In genomic region chr12:112977641-112978040, GRCh38 we compare ENCODE assay signal across 9 cellular contexts. TPM values are rescaled to one million over a fixed set of nuclear protein-coding genes. Genes with fewer than 3 reads are reported as not detected.
DNase-seq lines count a peak whose midpoint lies in the region; ATAC-seq and TF ChIP-seq lines count a peak whose summit lies in the region.
"Had no signal": no experiment of that assay in that cellular context is flagged by ENCODE, and none has a peak within 500 bp of the region (broad histone marks: within the 10 kb centered on the region; RNA-seq: fewer than 3 reads in every experiment).

No MANE protein-coding gene starts in this region.

- H3K9ac ChIP-seq in skeletal muscle satellite cell (ENCODE audit: low read depth, low read length): no peak overlapping the region

- H3K9me3 ChIP-seq in RWPE2 (ENCODE audit: severe bottlenecking): no peaks in the 10 kb centered on the region
- H3K9me3 ChIP-seq in skeletal muscle satellite cell (replicated peaks; ENCODE audit: low read length): no peaks in the 10 kb centered on the region

- H3K27me3 ChIP-seq in RWPE2 (ENCODE audit: insufficient read depth, poor library complexity, severe bottlenecking) (no peaks in the 10 kb centered on the region), skeletal muscle satellite cell (ENCODE audit: control insufficient read depth, insufficient read depth, low read length) (no peaks in the 10 kb centered on the region)

- peak overlapping the region; percentile 84 for H3K4me2 ChIP-seq in skeletal muscle satellite cell (ENCODE audit: low read length)

- peak overlapping the region; percentile 19 for H3K27ac ChIP-seq in RWPE2 (ENCODE audit: poor library complexity, severe bottlenecking)

- peak overlapping the region; percentile 97 for H3K4me3 ChIP-seq in GM12864 (ENCODE audit: low read depth, low read length)
- H3K4me3 ChIP-seq in RWPE2 (ENCODE audit: severe bottlenecking): no peak overlapping the region
- H3K4me3 ChIP-seq in fibroblast of the aortic adventitia (ENCODE audit: low read depth, low read length): no peak overlapping the region
- no peak overlapping the region for H3K4me3 ChIP-seq in skeletal muscle satellite cell (ENCODE audit: low read length)

- DNase-seq in GM12864 (ENCODE audit: low read depth) (no peak), RWPE2 (ENCODE audit: low spot score) (no peak), fibroblast of the aortic adventitia (ENCODE audit: low read depth) (no peak), NCI-H2029 treated with DMSO at 0.1 percent for 48 hours (lab: John Stamatoyannopoulos, UW) (no peak), NCI-H187 treated with DMSO at 0.1 percent for 48 hours (lab: John Stamatoyannopoulos, UW) (no peak)

- H3K4me1 ChIP-seq in RWPE2 (ENCODE audit: insufficient read depth, poor library complexity, severe bottlenecking) (peaks cover 4% of the 10 kb centered on the region), skeletal muscle satellite cell (ENCODE audit: control insufficient read depth, insufficient read depth, low read length) (peaks cover 3% of the 10 kb centered on the region)

- H3K36me3 ChIP-seq in RWPE2 (ENCODE audit: low read depth) (no peaks in the 10 kb centered on the region), skeletal muscle satellite cell (ENCODE audit: insufficient read depth, low read length) (no peaks in the 10 kb centered on the region)

- ATAC-seq in RWPE2 (ENCODE audit: low read depth): no peak
- no peak for ATAC-seq in HG02678 (IDR thresholded peaks at IDR 0.05; ENCODE audit: unreplicated experiment)
- no peak for ATAC-seq in HG03521 (IDR thresholded peaks at IDR 0.05; ENCODE audit: unreplicated experiment)

- no peak for TF ChIP-seq CTCF in GM12864 (IDR thresholded peaks at IDR 0.05; ENCODE audit: low read depth, low read length, missing control alignments)
- no peak for TF ChIP-seq CTCF in RWPE2 (IDR thresholded peaks at IDR 0.05; ENCODE audit: poor library complexity, severe bottlenecking)
- peak; percentile 17 for TF ChIP-seq CTCF in fibroblast of the aortic adventitia (IDR thresholded peaks at IDR 0.05; ENCODE audit: insufficient read depth, low read length)

RNA-seq across cellular contexts. Expression of gene OAS2, which starts 0.7 kb away (rescaled TPM):
- 2.0 and 3.7 TPM in 2 replicates for total RNA-seq in fibroblast of the aortic adventitia (ENCODE audit: low replicate concordance)
- 2.4 and 3.5 TPM in 2 replicates for total RNA-seq in skeletal muscle satellite cell (2012; rRNA removed)
- total RNA-seq: neural crest cell had no signal

RNA-seq across cellular contexts. Expression of gene OAS3, which starts 39.4 kb away (rescaled TPM):
- total RNA-seq in fibroblast of the aortic adventitia (ENCODE audit: low replicate concordance): 3.9 and 5.3 TPM in 2 replicates
- total RNA-seq in skeletal muscle satellite cell (2012; rRNA removed): 6.6 and 8.1 TPM in 2 replicates
